29 cellular contexts compared by ENCODE assay signal in genomic region chr1:11761285-11761684, GRCh38. TPM values are rescaled to one million over a fixed set of nuclear protein-coding genes. Genes with fewer than 3 reads are reported as not detected.
"Had no signal": no experiment of that assay in that cellular context is flagged by ENCODE, and none has a peak within 500 bp of the region (broad histone marks: within the 10 kb centered on the region; RNA-seq: fewer than 3 reads in every experiment).

No MANE protein-coding gene starts in this region.

- H3K36me3 ChIP-seq: brain microvascular endothelial cell, Peyer's patch, SJSA1, WERI-Rb-1 had no signal

- H3K4me3 ChIP-seq: SJSA1 had no signal

- ATAC-seq: activated T-helper 17 cell treated with anti-CD3 and anti-CD28 coated beads, Interleukin-2, amount 50 U/mL, for 72 hours; PC-3 had no signal

- DNase-seq: activated CD4-positive, alpha-beta T cell treated with anti-CD3 and anti-CD28 coated beads for 1 hour; activated CD4-positive, CD25-positive, alpha-beta regulatory T cell; amniotic stem cell; aorta; brain microvascular endothelial cell; central memory CD4-positive, alpha-beta T cell; MM.1S; MV-4-11; NCI-H1092; NCI-H1436 treated with DMSO at 0.1 percent for 48 hours; NCI-H1694 treated with DMSO at 0.1 percent for 48 hours; NCI-H2029; NCI-H345; NCI-H524 treated with DMSO at 0.1 percent for 48 hours; PC-3; Peyer's patch; SHP77 treated with DMSO at 0.1 percent for 48 hours; SK-N-SH; T-helper 9 cell; WERI-Rb-1 had no signal

- H3K9me3 ChIP-seq: Peyer's patch, SK-N-SH had no signal

- H3K4me1 Mint-ChIP-seq: activated T-helper 17 cell treated with anti-CD3 and anti-CD28 coated beads, Interleukin-2, amount 50 U/mL, for 72 hours had no signal

- H3K27ac Mint-ChIP-seq: activated CD8-positive, alpha-beta T cell treated with anti-CD3 and anti-CD28 coated beads for 36 hours; activated T-cell treated with anti-CD3 and anti-CD28 coated beads, Interleukin-2, amount 50 U/mL, for 72 hours; activated T-helper 17 cell treated with anti-CD3 and anti-CD28 coated beads, Interleukin-2, amount 50 U/mL, for 72 hours had no signal

- H3K9me3 Mint-ChIP-seq: activated CD8-positive, alpha-beta T cell treated with anti-CD3 and anti-CD28 coated beads for 36 hours; activated T-cell treated with anti-CD3 and anti-CD28 coated beads, Interleukin-2, amount 50 U/mL, for 72 hours; activated T-helper 17 cell treated with anti-CD3 and anti-CD28 coated beads, Interleukin-2, amount 50 U/mL, for 72 hours had no signal

- H3K4me2 ChIP-seq: KMS-11, SK-N-SH had no signal

- H3K4me3 Mint-ChIP-seq: activated CD8-positive, alpha-beta T cell treated with anti-CD3 and anti-CD28 coated beads for 36 hours; activated T-helper 17 cell treated with anti-CD3 and anti-CD28 coated beads, Interleukin-2, amount 50 U/mL, for 72 hours had no signal

- H3K4me1 ChIP-seq: Peyer's patch, SJSA1 had no signal

- H3K27ac ChIP-seq: brain microvascular endothelial cell, KMS-11, Peyer's patch, SJSA1, WERI-Rb-1 had no signal

- H3K9ac ChIP-seq: KMS-11, SK-N-SH had no signal

RNA-seq across cellular contexts. Expression of gene C1orf167, which starts 0.7 kb away (rescaled TPM):
- total RNA-seq: activated CD8-positive, alpha-beta memory T cell treated with anti-CD3 and anti-CD28 coated beads for 36 hours; activated CD8-positive, alpha-beta T cell treated with anti-CD3 and anti-CD28 coated beads for 36 hours; activated T-helper 17 cell treated with anti-CD3 and anti-CD28 coated beads, Interleukin-2, amount 50 U/mL, for 72 hours; cerebellum; LHCN-M2; NCI-H460; PC-3; Peyer's patch; SJSA1 had no signal
